ENCODE assay signal across 19 cellular contexts in the genomic region with DNA sequence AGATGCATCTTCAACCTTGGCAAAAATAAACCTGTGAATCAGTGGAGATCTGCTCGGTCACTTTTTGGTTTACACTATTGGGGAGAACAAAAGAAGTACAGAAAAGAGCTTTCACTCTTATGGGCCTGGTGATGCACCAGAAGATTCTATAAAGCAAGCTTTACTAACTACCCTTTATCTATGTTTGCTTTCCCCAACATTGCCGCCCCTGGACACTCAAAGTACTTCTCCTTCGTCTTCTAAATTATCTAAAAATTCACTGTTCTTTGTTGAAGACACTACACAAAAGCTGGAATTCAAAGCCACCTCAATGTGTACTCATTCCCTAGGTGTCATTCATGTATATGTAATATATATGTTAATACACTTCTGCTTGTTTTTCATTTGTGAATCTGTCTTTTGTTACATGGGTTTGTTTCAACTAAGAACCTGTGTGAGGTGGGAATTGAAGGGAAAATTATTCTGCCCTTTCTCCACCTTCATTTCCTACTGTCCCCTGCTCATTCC.
"Had no signal": no experiment of that assay in that cellular context is flagged by ENCODE, and none has a peak within 500 bp of the region (broad histone marks: within the 10 kb centered on the region; RNA-seq: fewer than 3 reads in every experiment).

No MANE protein-coding gene starts in this region.

- H3K27ac Mint-ChIP-seq: mesothelial cell of epicardium; natural killer cell treated with Interleukin-12 subunit alpha and Interleukin-12 subunit beta and Interleukin-15 and Interleukin-18, amount 100 ng/mL, for 72 hours had no signal

- H3K36me3 Mint-ChIP-seq: mesothelial cell of epicardium; natural killer cell treated with Interleukin-12 subunit alpha and Interleukin-12 subunit beta and Interleukin-15 and Interleukin-18, amount 100 ng/mL, for 72 hours had no signal

- H3K9me3 ChIP-seq: ascending aorta, gastrocnemius medialis, tibial nerve had no signal

- H3K27ac ChIP-seq: ascending aorta, gastrocnemius medialis, tibial nerve, WERI-Rb-1 had no signal

- H3K9me3 Mint-ChIP-seq: mesothelial cell of epicardium; natural killer cell treated with Interleukin-12 subunit alpha and Interleukin-12 subunit beta and Interleukin-15 and Interleukin-18, amount 100 ng/mL, for 72 hours had no signal

- DNase-seq: activated CD4-positive, alpha-beta T cell treated with anti-CD3 and anti-CD28 coated beads, Interleukin-2, amount 50 U/mL, for 48 hours; activated naive CD4-positive, alpha-beta T cell treated with Interleukin-2 at 50 U/mL for 16 hours; cerebellar nuclear complex; effector CD4-positive, alpha-beta T cell; gastrocnemius medialis; head of caudate nucleus; nucleus accumbens; stimulated activated naive CD4-positive, alpha-beta T cell; substantia nigra; T1000; WERI-Rb-1 had no signal

- H3K4me3 Mint-ChIP-seq: mesothelial cell of epicardium; natural killer cell treated with Interleukin-12 subunit alpha and Interleukin-12 subunit beta and Interleukin-15 and Interleukin-18, amount 100 ng/mL, for 72 hours had no signal

- H3K27me3 ChIP-seq: ascending aorta had no signal

- H3K36me3 ChIP-seq: ascending aorta, gastrocnemius medialis, tibial nerve, WERI-Rb-1 had no signal

- FAIRE-seq: keratinocyte, urothelium cell line had no signal

- H3K4me3 ChIP-seq: ascending aorta, gastrocnemius medialis, tibial nerve had no signal

- H3K27me3 Mint-ChIP-seq: natural killer cell treated with Interleukin-12 subunit alpha and Interleukin-12 subunit beta and Interleukin-15 and Interleukin-18, amount 100 ng/mL, for 72 hours had no signal

- ATAC-seq: esophagus mucosa; gastrocnemius medialis; left lobe of liver; natural killer cell treated with Interleukin-12 subunit alpha and Interleukin-12 subunit beta and Interleukin-15 and Interleukin-18, amount 100 ng/mL, for 72 hours had no signal
